ENCODE assay signal across 10 cellular contexts in the genomic region with DNA sequence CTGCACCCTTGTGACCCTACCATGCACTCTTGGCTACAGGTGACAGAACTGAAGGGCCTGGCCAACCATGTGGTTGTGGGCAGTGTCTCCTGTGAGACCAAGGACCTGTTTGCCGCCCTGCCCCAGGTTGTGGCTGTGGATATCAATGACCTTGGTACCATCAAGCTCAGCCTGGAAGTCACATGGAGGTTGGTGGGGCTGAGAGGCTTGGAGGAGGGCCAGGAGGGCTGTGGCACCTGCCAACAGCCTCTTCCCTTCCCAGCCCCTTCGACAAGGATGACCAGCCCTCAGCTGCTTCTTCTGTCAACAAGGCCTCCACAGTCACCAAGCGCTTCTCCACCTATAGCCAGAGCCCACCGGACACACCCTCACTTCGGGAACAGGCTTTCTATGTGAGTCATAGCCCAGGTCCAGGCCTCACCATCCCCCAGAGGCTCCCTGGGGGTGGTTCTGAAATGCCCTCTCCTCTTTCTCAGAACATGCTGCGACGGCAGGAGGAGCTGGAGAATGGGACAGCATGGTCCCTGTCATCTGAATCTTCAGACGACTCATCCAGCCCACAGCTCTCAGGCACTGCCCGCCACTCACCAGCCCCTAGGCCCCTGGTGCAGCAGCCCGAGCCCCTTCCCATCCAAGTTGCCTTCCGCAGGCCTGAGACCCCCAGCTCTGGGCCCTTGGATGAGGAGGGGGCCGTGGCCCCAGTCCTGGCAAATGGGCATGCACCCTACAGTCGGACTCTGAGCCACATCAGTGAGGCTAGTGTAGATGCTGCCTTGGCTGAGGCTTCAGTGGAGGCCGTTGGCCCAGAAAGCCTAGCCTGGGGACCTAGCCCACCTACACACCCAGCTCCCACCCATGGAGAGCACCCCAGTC. TPM values are rescaled to one million over a fixed set of nuclear protein-coding genes. Genes with fewer than 3 reads are reported as not detected.
DNase-seq lines count a peak whose midpoint lies in the region; ATAC-seq and TF ChIP-seq lines count a peak whose summit lies in the region.
"Had no signal": no experiment of that assay in that cellular context is flagged by ENCODE, and none has a peak within 500 bp of the region (broad histone marks: within the 10 kb centered on the region; RNA-seq: fewer than 3 reads in every experiment).

No MANE protein-coding gene starts in this region.

- ATAC-seq in foreskin keratinocyte: peak; percentile 13
- ATAC-seq in stimulated activated memory B cell treated with anti-CD40 and anti-IgM and Interleukin-4, amounts not matched to agents 10 μg/mL and 1 μg/mL and 100 μg/mL, for 72 hours: no peak
- ATAC-seq in HG02678 (IDR thresholded peaks at IDR 0.05; ENCODE audit: unreplicated experiment): no peak
- no peak for ATAC-seq in HG02759 (IDR thresholded peaks at IDR 0.05; ENCODE audit: unreplicated experiment)

- CTCF ChIA-PET in RWPE1 (lab: Yijun Ruan, JAX): interaction anchor here (0.5 to 0.9 kb wide), 5 partner anchors 9 to 406 kb away, joined by 3 to 8 read pairs (median 5); no protein-coding TSS in a partner anchor

- H3K4me1 ChIP-seq in foreskin keratinocyte: peaks cover 8% of the 10 kb centered on the region

- no peaks in the 10 kb centered on the region for H3K9me3 Mint-ChIP-seq in stimulated activated memory B cell treated with anti-CD40 and anti-IgM and Interleukin-4, amounts not matched to agents 10 μg/mL and 1 μg/mL and 100 μg/mL, for 72 hours

- DNase-seq in activated CD8-positive, alpha-beta memory T cell treated with anti-CD3 and anti-CD28 coated beads, Interleukin-2, amount 50 U/mL, for 48 hours: peak; percentile 51
- DNase-seq in activated CD8-positive, alpha-beta memory T cell treated with anti-CD3 and anti-CD28 coated beads for 24 hours: no peak
- DNase-seq in RWPE1 (ENCODE audit: low spot score) (peak; percentile 61), foreskin keratinocyte (no peak), pons (ENCODE audit: low spot score) (no peak)
- DNase-seq: NCI-H2081 treated with DMSO at 0.1 percent for 48 hours had no signal

- H3K27ac ChIP-seq in RWPE1 (peak overlapping the region; percentile 79), foreskin keratinocyte (no peak overlapping the region)
- H3K27ac ChIP-seq: epithelial cell of prostate had no signal

- H3K27me3 ChIP-seq in foreskin keratinocyte: no peaks in the 10 kb centered on the region

- H3K27ac Mint-ChIP-seq in stimulated activated memory B cell treated with anti-CD40 and anti-IgM and Interleukin-4, amounts not matched to agents 10 μg/mL and 1 μg/mL and 100 μg/mL, for 72 hours: peak overlapping the region; percentile 63

- no peak overlapping the region for H3K4me3 Mint-ChIP-seq in stimulated activated memory B cell treated with anti-CD40 and anti-IgM and Interleukin-4, amounts not matched to agents 10 μg/mL and 1 μg/mL and 100 μg/mL, for 72 hours

- peaks cover 73% of the 10 kb centered on the region for H3K4me1 Mint-ChIP-seq in stimulated activated memory B cell treated with anti-CD40 and anti-IgM and Interleukin-4, amounts not matched to agents 10 μg/mL and 1 μg/mL and 100 μg/mL, for 72 hours

- POLR2A ChIA-PET in RWPE1 (lab: Yijun Ruan, JAX; ENCODE audit: low non-redundant PET): no interaction called here

- no peak for TF ChIP-seq CTCF in RWPE1 (conservative IDR thresholded peaks at IDR 0.05; ENCODE audit: low read depth)
- no peak for TF ChIP-seq CTCF in foreskin keratinocyte (conservative IDR thresholded peaks at IDR 0.05)

- H3K27me3 Mint-ChIP-seq in stimulated activated memory B cell treated with anti-CD40 and anti-IgM and Interleukin-4, amounts not matched to agents 10 μg/mL and 1 μg/mL and 100 μg/mL, for 72 hours: no peaks in the 10 kb centered on the region

- H3K36me3 Mint-ChIP-seq in stimulated activated memory B cell treated with anti-CD40 and anti-IgM and Interleukin-4, amounts not matched to agents 10 μg/mL and 1 μg/mL and 100 μg/mL, for 72 hours: peaks cover 56% of the 10 kb centered on the region

RNA-seq across cellular contexts. Expression of a gene that starts 13.0 kb away (rescaled TPM):
- 31.6 and 32.0 TPM in 2 replicates for total RNA-seq in foreskin keratinocyte
- polyA plus RNA-seq in foreskin keratinocyte: 29.3 and 29.9 TPM in 2 replicates

RNA-seq across cellular contexts. Expression of a gene that starts 20.7 kb away (rescaled TPM):
- total RNA-seq in foreskin keratinocyte: 37.0 and 42.9 TPM in 2 replicates
- 17.8 and 22.1 TPM in 2 replicates for polyA plus RNA-seq in foreskin keratinocyte

RNA-seq across cellular contexts. Expression of a gene that starts 58.3 kb away (rescaled TPM):
- total RNA-seq in foreskin keratinocyte: not detected in 2 replicates
- not detected in 2 replicates for polyA plus RNA-seq in foreskin keratinocyte

Comparison
In these comparisons a context has a peak if more than half of its experiments do, and no peak if none do; other contexts are left out.
1. DNase-seq: peak in activated CD8-positive, alpha-beta memory T cell treated with anti-CD3 and anti-CD28 coated beads, Interleukin-2, amount 50 U/mL, for 48 hours (single experiment) and RWPE1 (single experiment); none in activated CD8-positive, alpha-beta memory T cell treated with anti-CD3 and anti-CD28 coated beads for 24 hours (single experiment), foreskin keratinocyte (0 of 2) and pons (single experiment).